In genomic region chr2:227462463-227462951, GRCh38 we compare ENCODE assay signal across 9 cellular contexts. TPM values are rescaled to one million over a fixed set of nuclear protein-coding genes. Genes with fewer than 3 reads are reported as not detected.
DNase-seq lines count a peak whose midpoint lies in the region; ATAC-seq, FAIRE-seq and TF ChIP-seq lines count a peak whose summit lies in the region.
"Had no signal": no experiment of that assay in that cellular context is flagged by ENCODE, and none has a peak within 500 bp of the region (broad histone marks: within the 10 kb centered on the region; RNA-seq: fewer than 3 reads in every experiment).

No MANE protein-coding gene starts in this region.

- H3K9me3 Mint-ChIP-seq in H9 = no peaks in the 10 kb centered on the region; a peak in 1 of 5 replicates

- no peak overlapping the region for H2BK12ac ChIP-seq in H9 (ENCODE audit: insufficient read length, low read depth, low read length)

- no peaks in the 10 kb centered on the region for H3K27me3 ChIP-seq in H9 (ENCODE audit: insufficient read depth, low read length)

- WGBS in H9 (ENCODE audit: extremely low coverage, insufficient read length, low lambda C conversion rate) = no CpG with 5 or more reads among the region's 6 CpGs

- H4K8ac ChIP-seq in H9 (replicated peaks; ENCODE audit: insufficient read length, low read depth, low read length) = no peak overlapping the region

- H3K27ac Mint-ChIP-seq in H9 = no peak overlapping the region

- no peak overlapping the region for H2AK5ac ChIP-seq in H9 (ENCODE audit: insufficient read length, low read length)

- H4K20me1 ChIP-seq in H9 (ENCODE audit: control insufficient read depth, insufficient read depth, insufficient read length) = no peaks in the 10 kb centered on the region

- H3K4me2 ChIP-seq in H9 (ENCODE audit: insufficient read depth, insufficient read length, low read length) = no peak overlapping the region

- no peak overlapping the region for H2BK15ac ChIP-seq in H9 (ENCODE audit: low read depth, low read length)

- no peak for TF ChIP-seq CTCF in H9 (conservative IDR thresholded peaks at IDR 0.05)

- H3K9me3 ChIP-seq in H9 (ENCODE audit: control insufficient read depth, low read depth, low read length) = no peaks in the 10 kb centered on the region

- no peak overlapping the region for H3K4me3 Mint-ChIP-seq in H9

- no peaks in the 10 kb centered on the region for H3K79me1 ChIP-seq in H9 (ENCODE audit: insufficient read depth, low read depth, low read length, poor library complexity, severe bottlenecking)

- DNase-seq in GM18507 (ENCODE audit: extremely low spot score, insufficient read length, low read depth) (no peak), iris pigment epithelial cell (ENCODE audit: low read depth) (peak; percentile 40), HUDEP-2 (lab: John Stamatoyannopoulos, UW; ENCODE audit: unreplicated experiment in 76 of 76) (no peak), midbrain (lab: John Stamatoyannopoulos, UW) (no peak), H9 (no peak), inferior parietal cortex (ENCODE audit: extremely low spot score) (no peak)

- peak; percentile 91 for FAIRE-seq in GM18507 (lab: Jason Lieb, UNC)

- peaks cover 12 to 15% of the 10 kb centered on the region in 2 experiments for H3K4me1 Mint-ChIP-seq in H9

- H4K5ac ChIP-seq in H9 (ENCODE audit: insufficient read length, low read depth, low read length) = no peak overlapping the region

- no peak overlapping the region for H3K4ac ChIP-seq in H9 (ENCODE audit: low read depth, low read length)

- no peak overlapping the region for H4K91ac ChIP-seq in H9 (ENCODE audit: insufficient read length, low read depth, low read length)

- no peak overlapping the region for H2AFZ ChIP-seq in H9 (ENCODE audit: low read length)

- no peak overlapping the region for H3K27ac ChIP-seq in H9 (ENCODE audit: insufficient read length, low read depth, low read length)

- H2BK120ac ChIP-seq in H9 (ENCODE audit: low read depth, low read length, poor library complexity, severe bottlenecking) = no peak overlapping the region

- H3K14ac ChIP-seq in H9 (ENCODE audit: insufficient read depth, low read length) = no peak overlapping the region

- no peaks in the 10 kb centered on the region for H3K79me2 ChIP-seq in H9 (ENCODE audit: insufficient read depth, low read length)

- H3K27me3 Mint-ChIP-seq in H9 (ENCODE audit: low read depth) = no peaks in the 10 kb centered on the region
- H3K27me3 Mint-ChIP-seq: naive thymus-derived CD4-positive, alpha-beta T cell had no signal

- H3K23me2 ChIP-seq in H9 (ENCODE audit: insufficient read length, low read depth, low read length, poor library complexity, severe bottlenecking) = no peaks in the 10 kb centered on the region

- H3K36me3 Mint-ChIP-seq in H9 (ENCODE audit: insufficient read depth in 1 of 3, low read depth in 3 of 3) = no peaks in the 10 kb centered on the region
- H3K36me3 Mint-ChIP-seq: naive thymus-derived CD4-positive, alpha-beta T cell had no signal

- ATAC-seq in GM21423 (IDR thresholded peaks at IDR 0.05; ENCODE audit: unreplicated experiment) (peak; percentile 54), HG03378 (IDR thresholded peaks at IDR 0.05; ENCODE audit: unreplicated experiment) (peak; percentile 65)
- ATAC-seq: naive thymus-derived CD4-positive, alpha-beta T cell had no signal

- H2BK5ac ChIP-seq in H9 (ENCODE audit: insufficient read length, low read length) = no peak overlapping the region

- H3K9ac ChIP-seq in H9 (ENCODE audit: extremely low read depth, insufficient read length, low read length) = no peak overlapping the region

- H3T11ph ChIP-seq in H9 (ENCODE audit: low read length) = no peak overlapping the region

- H3K4me1 ChIP-seq in H9 (ENCODE audit: insufficient read depth, low read length) = no peaks in the 10 kb centered on the region; the same call in 1 of the 2 replicates

- H3K23ac ChIP-seq in H9 (ENCODE audit: insufficient read length, low read depth, low read length) = no peak overlapping the region

- no peak overlapping the region for H3K56ac ChIP-seq in H9 (ENCODE audit: insufficient read length, low read depth, low read length)

- H2BK20ac ChIP-seq in H9 (ENCODE audit: low read depth, low read length, poor library complexity, severe bottlenecking) = no peak overlapping the region

- no peak overlapping the region for H3K18ac ChIP-seq in H9 (ENCODE audit: insufficient read length, low read depth, low read length)

RNA-seq across cellular contexts. Expression of gene AGFG1, which starts 9.4 kb away (rescaled TPM):
- 106 and 109 TPM in 2 replicates for total RNA-seq in H9 (2021)
